Comparison of ENCODE assay signal across 8 cellular contexts in genomic region chr19:16112778-16113177, GRCh38. TPM values are rescaled to one million over a fixed set of nuclear protein-coding genes. Genes with fewer than 3 reads are reported as not detected.
DNase-seq lines count a peak whose midpoint lies in the region; ATAC-seq and TF ChIP-seq lines count a peak whose summit lies in the region.

No MANE protein-coding gene starts in this region.

- no peak for TF ChIP-seq CTCF in Caco-2 (IDR thresholded peaks at IDR 0.05; ENCODE audit: insufficient read depth in 1 of 2, low read depth in 1 of 2, low read length in 1 of 2, severe bottlenecking in 1 of 2, unreplicated experiment in 1 of 2)

- no TSS peak for BruUV-seq in Caco-2 (replicated peaks; lab: Mats Ljungman, UMichigan)

- no peak for DNase-seq in Caco-2
- DNase-seq in MV-4-11 (lab: John Stamatoyannopoulos, UW): peak; percentile 74
- no peak for DNase-seq in neuronal stem cell (ENCODE audit: low spot score)
- DNase-seq in NCI-H187 (lab: John Stamatoyannopoulos, UW): no peak
- DNase-seq in amygdala (lab: John Stamatoyannopoulos, UW): no peak
- DNase-seq in posterior vena cava (ENCODE audit: low spot score): no peak

- intact Hi-C loops in Caco-2 (cut with micrococcal nuclease; ENCODE audit: unreplicated experiment) (no loop called here), posterior vena cava (cut with DNase I) (loop anchor here (2.0 to 10.0 kb wide), 3 partner anchors 72 to 270 kb away; partner anchors contain the start of gene FAM32A (in 1 of the 2))
- intact Hi-C loops in dendritic cell treated with granulocyte-macrophage colony-stimulating factor and Interleukin-4, amounts not matched to agents 40 ng/mL and 50 ng/mL, for 4 days (cut with micrococcal nuclease): loop anchor here (5.0 kb wide), 1 partner anchor 70 kb away; no protein-coding TSS in a partner anchor

- H3K4me3 ChIP-seq in Caco-2 (ENCODE audit: low read depth, low read length) (peak overlapping the region; percentile 72), neuronal stem cell (ENCODE audit: low read length in 2 of 2) (peak overlapping the region in 1 of 2 donors; percentile 78)

- H3K4me1 ChIP-seq in Caco-2 (peaks cover 25% of the 10 kb centered on the region), neuronal stem cell (ENCODE audit: control insufficient read depth in 2 of 2, insufficient read depth in 1 of 2, low read depth in 1 of 2, low read length in 2 of 2) (peaks cover 6 to 10% of the 10 kb centered on the region in 2 donors)

- H3K14ac ChIP-seq in neuronal stem cell (ENCODE audit: low read length): no peak overlapping the region

- H3K27ac ChIP-seq in neuronal stem cell (replicated peaks; ENCODE audit: low read length): no peak overlapping the region

- no CpG with 5 or more reads among the region's 2 CpGs for WGBS in neuronal stem cell (ENCODE audit: extremely low coverage in 2 of 2, insufficient read length in 2 of 2, insufficient replicate concordance in 1 of 2), 2 donors

- H3K9me3 ChIP-seq in Caco-2 (no peaks in the 10 kb centered on the region), neuronal stem cell (replicated peaks in 1 of 2; ENCODE audit: control insufficient read depth in 2 of 2, insufficient read depth in 1 of 2, low read depth in 1 of 2, low read length in 2 of 2) (no peaks in the 10 kb centered on the region)

- H3K27me3 ChIP-seq in Caco-2 (replicated peaks; ENCODE audit: control insufficient read depth, insufficient read depth, low read length): no peaks in the 10 kb centered on the region
- no peaks in the 10 kb centered on the region for H3K27me3 ChIP-seq in neuronal stem cell (ENCODE audit: control insufficient read depth in 3 of 3, insufficient read depth in 3 of 3, low read depth in 1 of 3, low read length in 3 of 3)

- H2AK5ac ChIP-seq in neuronal stem cell (ENCODE audit: low read depth, low read length): no peak overlapping the region

- no peak for ATAC-seq in HG02623 (IDR thresholded peaks at IDR 0.05; ENCODE audit: unreplicated experiment)

- no peak overlapping the region for H2BK15ac ChIP-seq in neuronal stem cell (ENCODE audit: low read length)

- no peaks in the 10 kb centered on the region for H3K36me3 ChIP-seq in Caco-2 (ENCODE audit: control insufficient read depth, insufficient read depth, low read length)
- peaks cover 10 to 37% of the 10 kb centered on the region in 2 donors for H3K36me3 ChIP-seq in neuronal stem cell (replicated peaks in 1 of 2; ENCODE audit: control insufficient read depth in 2 of 2, insufficient read depth in 2 of 2, low read length in 2 of 2)

- H3K9ac ChIP-seq in neuronal stem cell (ENCODE audit: low read depth, low read length, poor library complexity): no peak overlapping the region

- H3K18ac ChIP-seq in neuronal stem cell (ENCODE audit: low read length): no peak overlapping the region

- peak overlapping the region; percentile 95 for H3K27ac Mint-ChIP-seq in Caco-2 (ENCODE audit: unreplicated experiment)
- H3K27ac Mint-ChIP-seq in dendritic cell treated with granulocyte-macrophage colony-stimulating factor and Interleukin-4, amounts not matched to agents 40 ng/mL and 50 ng/mL, for 4 days: peak overlapping the region; percentile 99

- no peak overlapping the region for H3K4ac ChIP-seq in neuronal stem cell (ENCODE audit: low read length)

- H3K4me3 Mint-ChIP-seq in Caco-2 (ENCODE audit: unreplicated experiment): peak overlapping the region; percentile 96
- H3K4me3 Mint-ChIP-seq in dendritic cell treated with granulocyte-macrophage colony-stimulating factor and Interleukin-4, amounts not matched to agents 40 ng/mL and 50 ng/mL, for 4 days: peak overlapping the region; percentile 94

- peak overlapping the region; percentile 80 for H3K4me2 ChIP-seq in neuronal stem cell (ENCODE audit: insufficient read depth, low read length, poor library complexity, severe bottlenecking)

- no peak overlapping the region for H2BK12ac ChIP-seq in neuronal stem cell (ENCODE audit: low read length)

- CTCF ChIA-PET in Caco-2 (lab: Charles Lee): interaction anchor here (0.7 kb wide), 1 partner anchor 71 kb away, joined by 3 read pairs; no protein-coding TSS in a partner anchor

- POLR2A ChIA-PET in Caco-2 (lab: Charles Lee): interaction anchor here (0.6 kb wide), 1 partner anchor 50 kb away, joined by 3 read pairs; no protein-coding TSS in a partner anchor

- peaks cover 48% of the 10 kb centered on the region for H3K36me3 Mint-ChIP-seq in Caco-2 (ENCODE audit: insufficient read depth, unreplicated experiment)
- peaks cover 58% of the 10 kb centered on the region for H3K36me3 Mint-ChIP-seq in dendritic cell treated with granulocyte-macrophage colony-stimulating factor and Interleukin-4, amounts not matched to agents 40 ng/mL and 50 ng/mL, for 4 days (ENCODE audit: low read depth)

- H3K4me1 Mint-ChIP-seq in Caco-2 (ENCODE audit: low read depth, unreplicated experiment): peaks cover 12% of the 10 kb centered on the region
- H3K4me1 Mint-ChIP-seq in dendritic cell treated with granulocyte-macrophage colony-stimulating factor and Interleukin-4, amounts not matched to agents 40 ng/mL and 50 ng/mL, for 4 days (ENCODE audit: low read depth): peaks cover 51% of the 10 kb centered on the region

- no peak overlapping the region for H4K91ac ChIP-seq in neuronal stem cell (ENCODE audit: low read depth, low read length, poor library complexity)

- H2BK5ac ChIP-seq in neuronal stem cell (ENCODE audit: low read length): no peak overlapping the region

- no peak overlapping the region for H4K8ac ChIP-seq in neuronal stem cell (ENCODE audit: low read depth, low read length)

- no peaks in the 10 kb centered on the region for H3K27me3 Mint-ChIP-seq in Caco-2 (ENCODE audit: insufficient read depth, unreplicated experiment)
- no peaks in the 10 kb centered on the region for H3K27me3 Mint-ChIP-seq in dendritic cell treated with granulocyte-macrophage colony-stimulating factor and Interleukin-4, amounts not matched to agents 40 ng/mL and 50 ng/mL, for 4 days

- no peaks in the 10 kb centered on the region for H3K9me3 Mint-ChIP-seq in Caco-2 (ENCODE audit: unreplicated experiment)
- no peaks in the 10 kb centered on the region for H3K9me3 Mint-ChIP-seq in dendritic cell treated with granulocyte-macrophage colony-stimulating factor and Interleukin-4, amounts not matched to agents 40 ng/mL and 50 ng/mL, for 4 days

- no peak overlapping the region for H3K23ac ChIP-seq in neuronal stem cell (ENCODE audit: low read depth, low read length, poor library complexity)

- peaks cover 11% of the 10 kb centered on the region for H3K79me1 ChIP-seq in neuronal stem cell (ENCODE audit: low read depth, low read length)

- H2AFZ ChIP-seq in neuronal stem cell (ENCODE audit: low read length): no peak overlapping the region

- no peak overlapping the region for H2BK120ac ChIP-seq in neuronal stem cell (ENCODE audit: low read depth, low read length)

RNA-seq across cellular contexts. Expression of gene RAB8A, which starts 1.1 kb away (rescaled TPM):
- total RNA-seq in Caco-2 (2022) (108 and 129 TPM in 2 replicates), posterior vena cava (10 to 100 TPM; 53.5 to 58.3 TPM)
- 43.0 TPM for polyA plus RNA-seq in neuronal stem cell (2013, experiment 1 of 2)
- 44.3 TPM for polyA plus RNA-seq in neuronal stem cell (2013, experiment 2 of 2)

RNA-seq across cellular contexts. Expression of gene HSH2D, which starts 30.7 kb away (rescaled TPM):
- total RNA-seq in Caco-2 (2022) (0.23 and 0.35 TPM in 2 replicates), posterior vena cava (1 to 10 TPM in 1 of 2 donors, under 1 TPM in 1; 0.81 to 1.1 TPM)
- 0.01 TPM for polyA plus RNA-seq in neuronal stem cell (2013, experiment 1 of 2)
- 0.04 TPM for polyA plus RNA-seq in neuronal stem cell (2013, experiment 2 of 2)

RNA-seq across cellular contexts. Expression of gene TPM4, which starts 36.5 kb away (rescaled TPM):
- total RNA-seq in Caco-2 (2022) (368 and 392 TPM in 2 replicates), posterior vena cava (1,000 to 10,000 TPM; 1,050 to 1,475 TPM)
- 413 TPM for polyA plus RNA-seq in neuronal stem cell (2013, experiment 1 of 2)
- 408 TPM for polyA plus RNA-seq in neuronal stem cell (2013, experiment 2 of 2)
